In the genomic region with DNA sequence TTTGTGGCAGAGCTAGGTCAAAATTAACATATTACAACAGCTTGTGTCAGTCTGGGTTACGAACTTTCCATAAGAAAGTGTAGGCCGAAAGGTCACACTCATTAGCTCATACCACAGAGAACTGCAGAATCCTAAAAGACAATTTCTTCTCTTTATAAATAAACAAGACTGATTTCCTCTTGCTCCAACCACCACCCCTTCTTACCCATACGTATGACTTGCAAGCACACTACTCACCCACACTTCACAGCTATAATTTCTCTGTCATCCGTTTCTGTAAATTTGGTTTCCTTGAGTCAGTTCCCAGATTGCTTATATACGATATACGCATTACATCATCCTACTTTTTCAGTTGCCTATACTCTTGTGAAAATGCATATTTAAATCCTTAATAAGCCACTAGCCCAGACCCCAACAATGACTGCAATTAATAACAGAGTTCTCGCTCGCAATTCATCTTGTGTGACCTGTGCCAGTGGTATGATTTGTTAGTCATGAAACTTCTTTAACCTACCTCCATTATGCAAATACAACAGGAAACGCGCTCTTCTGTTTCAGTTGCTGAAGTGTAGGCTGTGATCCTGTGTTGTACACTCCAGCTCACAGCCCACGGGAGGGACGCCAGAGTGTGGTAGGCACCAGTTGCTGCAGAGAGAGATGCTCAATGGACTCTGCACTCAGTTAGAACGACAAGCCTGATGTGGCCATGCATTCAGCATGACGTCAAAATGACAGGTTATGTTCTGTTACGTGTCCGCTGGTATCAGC, we compare ENCODE assay signal across 18 cellular contexts.
A peak's percentile ranks its signal among the peaks of the same experiment; 100 is the strongest.
DNase-seq lines count a peak whose midpoint lies in the region; ATAC-seq and TF ChIP-seq lines count a peak whose summit lies in the region.
"Had no signal": no experiment of that assay in that cellular context is flagged by ENCODE, and none has a peak within 500 bp of the region (broad histone marks: within the 10 kb centered on the region; RNA-seq: fewer than 3 reads in every experiment).

No MANE protein-coding gene starts in this region.

- H3K27me3 ChIP-seq in A673 (replicated peaks; ENCODE audit: insufficient read depth, low read depth, low read length, poor library complexity): no peaks in the 10 kb centered on the region
- no peaks in the 10 kb centered on the region for H3K27me3 ChIP-seq in spleen (replicated peaks in 1 of 7)
- H3K27me3 ChIP-seq: ascending aorta, vagina had no signal

- no peak for TF ChIP-seq POLR2A in spleen (IDR thresholded peaks at IDR 0.05)

- DNase-seq in A673 (ENCODE audit: low spot score) (peak; percentile 77), NCI-H526 treated with DMSO at 0.1 percent for 48 hours (lab: John Stamatoyannopoulos, UW) (peak; percentile 49), fibroblast of villous mesenchyme (ENCODE audit: low read depth) (peak; percentile 67), NCI-H2107 treated with DMSO at 0.1 percent for 48 hours (lab: John Stamatoyannopoulos, UW; ENCODE audit: unreplicated experiment) (no peak), NCI-H2196 treated with DMSO at 0.1 percent for 48 hours (lab: John Stamatoyannopoulos, UW; ENCODE audit: unreplicated experiment) (no peak), SHP77 treated with DMSO at 0.1 percent for 48 hours (lab: John Stamatoyannopoulos, UW) (no peak), spleen (no peak)
- DNase-seq: activated T-cell treated with anti-CD3 and anti-CD28 coated beads, Interleukin-2, amount 50 U/mL, for 48 hours; glutamatergic neuron; left colon; NCI-H524 treated with DMSO at 0.1 percent for 48 hours; SK-N-SH; stimulated activated CD4-positive, alpha-beta T cell treated with anti-CD3 and anti-CD28 coated beads, Interleukin-15, amount 100 ng/mL, for 24 hours; stimulated activated CD8-positive, alpha-beta memory T cell treated with anti-CD3 and anti-CD28 coated beads, Interleukin-4, amount 100 ng/mL, for 48 hours had no signal

- intact Hi-C loops in A673 (cut with micrococcal nuclease; ENCODE audit: unreplicated experiment): no loop called here
- intact Hi-C loops in spleen (cut with DNase I; ENCODE audit: low total_unique reads): no loop called here

- BruUV-seq in A673 (replicated peaks; lab: Mats Ljungman, UMichigan): no TSS peak

- no peaks in the 10 kb centered on the region for H3K9me3 ChIP-seq in A673 (ENCODE audit: low read depth, low read length, poor library complexity, severe bottlenecking)
- no peaks in the 10 kb centered on the region for H3K9me3 ChIP-seq in spleen
- H3K9me3 ChIP-seq: A549, ascending aorta, SK-N-SH, vagina had no signal

- TF ChIP-seq CTCF in A673 (conservative IDR thresholded peaks at IDR 0.05; ENCODE audit: low read depth, low read length) (no peak), fibroblast of villous mesenchyme (IDR thresholded peaks at IDR 0.05; ENCODE audit: insufficient read depth, low read depth, low read length) (no peak), spleen (IDR thresholded peaks at IDR 0.05 in 8 of 11, conservative IDR thresholded peaks at IDR 0.05 in 3 of 11) (no peak)

- POLR2A ChIA-PET in A673 (lab: Charles Lee; ENCODE audit: low non-redundant PET): no interaction called here

- CTCF ChIA-PET in A673 (lab: Charles Lee): no interaction called here

- peak; percentile 77 for ATAC-seq in GM21526 (IDR thresholded peaks at IDR 0.05; ENCODE audit: low FRiP score, unreplicated experiment)
- ATAC-seq: A549, left colon had no signal

- H3K27ac ChIP-seq in A673 (ENCODE audit: low read depth, low read length, poor library complexity, severe bottlenecking) (peak overlapping the region; percentile 3), spleen (peak overlapping the region in 1 of 8 donors; percentile 21)
- H3K27ac ChIP-seq: A549, ascending aorta, vagina had no signal

- 66 to 87% (median 70%) methylated on average over 16 of the region's 16 CpGs for WGBS in spleen, 5 donors

- H3K4me3 ChIP-seq in A673 (ENCODE audit: low read depth, low read length, poor library complexity, severe bottlenecking): no peak overlapping the region
- no peak overlapping the region for H3K4me3 ChIP-seq in fibroblast of villous mesenchyme (ENCODE audit: low read depth, low read length)
- H3K4me3 ChIP-seq in spleen: no peak overlapping the region
- H3K4me3 ChIP-seq: A549, ascending aorta, vagina had no signal

- peaks cover 30% of the 10 kb centered on the region for H3K4me1 ChIP-seq in A673 (ENCODE audit: insufficient read depth, low read length, poor library complexity, severe bottlenecking)
- H3K4me1 ChIP-seq in spleen: peaks cover 0 to 11% (median 0%) of the 10 kb centered on the region in 6 donors
- H3K4me1 ChIP-seq: A549, ascending aorta, vagina had no signal

- H3K36me3 ChIP-seq in A673 (ENCODE audit: insufficient read depth, low read length, poor library complexity, severe bottlenecking): no peaks in the 10 kb centered on the region
- no peaks in the 10 kb centered on the region for H3K36me3 ChIP-seq in spleen
- H3K36me3 ChIP-seq: ascending aorta, vagina had no signal

Comparison
In these comparisons a context has a peak if more than half of its experiments do, and no peak if none do; other contexts are left out.
1. DNase-seq: peak in A673 (single experiment), NCI-H526 treated with DMSO at 0.1 percent for 48 hours (single experiment) and fibroblast of villous mesenchyme (single experiment); none in NCI-H2107 treated with DMSO at 0.1 percent for 48 hours (single experiment), NCI-H2196 treated with DMSO at 0.1 percent for 48 hours (single experiment), SHP77 treated with DMSO at 0.1 percent for 48 hours (single experiment) and spleen (single experiment).